10 cellular contexts compared by ENCODE assay signal in the genomic region with DNA sequence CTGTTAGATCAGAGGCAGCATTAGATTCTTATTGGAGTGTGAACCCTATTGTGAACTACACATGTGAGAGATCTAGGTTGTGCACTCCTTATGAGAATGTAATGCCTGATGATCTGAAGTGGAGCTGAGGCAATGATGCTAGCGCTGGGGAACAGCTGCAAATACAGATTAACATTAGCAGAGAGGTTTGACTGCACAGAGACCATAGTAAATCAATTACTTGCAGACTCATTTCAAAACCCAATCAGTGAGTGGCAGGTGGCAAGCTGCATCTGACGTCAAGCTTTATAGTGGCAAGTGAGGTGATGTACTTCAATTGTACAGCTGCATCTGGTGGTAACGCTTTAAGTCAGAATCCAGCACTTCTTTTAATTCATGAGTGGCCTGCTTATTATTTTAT.
DNase-seq lines count a peak whose midpoint lies in the region; ATAC-seq and TF ChIP-seq lines count a peak whose summit lies in the region.
"Had no signal": no experiment of that assay in that cellular context is flagged by ENCODE, and none has a peak within 500 bp of the region (broad histone marks: within the 10 kb centered on the region; RNA-seq: fewer than 3 reads in every experiment).

No MANE protein-coding gene starts in this region.

- TF ChIP-seq POLR2A in adrenal gland (IDR thresholded peaks at IDR 0.05) = no peak

- DNase-seq in GM13977 (ENCODE audit: low spot score) (peak; percentile 9), RPMI8226 (peak; percentile 31), adrenal gland (no peak), OCI-M2 (lab: John Stamatoyannopoulos, UW; ENCODE audit: unreplicated experiment) (no peak)
- DNase-seq in activated effector memory CD4-positive, alpha-beta T cell treated with Interleukin-2 at 50 U/mL for 16 hours = no peak
- DNase-seq in effector CD8-positive, alpha-beta T cell (lab: John Stamatoyannopoulos, UW) = no peak
- DNase-seq: DMS 273 treated with DMSO at 0.1 percent for 48 hours; stimulated activated CD4-positive, alpha-beta T cell treated with anti-CD3 and anti-CD28 coated beads, Interleukin-2, amount 100 ng/mL, for 48 hours had no signal

- H3K9me3 ChIP-seq in adrenal gland (replicated peaks in 1 of 3) = no peaks in the 10 kb centered on the region

- H3K4me3 ChIP-seq in adrenal gland = no peak overlapping the region

- no peak overlapping the region for H3K27ac ChIP-seq in adrenal gland

- H3K36me3 ChIP-seq in adrenal gland (replicated peaks in 1 of 2) = no peaks in the 10 kb centered on the region

- TF ChIP-seq CTCF in GM13977 (IDR thresholded peaks at IDR 0.05; ENCODE audit: extremely low read depth, insufficient read depth, missing control alignments) = no peak
- TF ChIP-seq CTCF in adrenal gland (IDR thresholded peaks at IDR 0.05) = no peak

- ATAC-seq in GM19397 (IDR thresholded peaks at IDR 0.05; ENCODE audit: unreplicated experiment) (peak; percentile 81), HG03095 (IDR thresholded peaks at IDR 0.05; ENCODE audit: unreplicated experiment) (peak; percentile 47)

- no peaks in the 10 kb centered on the region for H3K27me3 ChIP-seq in adrenal gland

- no peaks in the 10 kb centered on the region for H3K4me1 ChIP-seq in adrenal gland (replicated peaks in 1 of 2)

- intact Hi-C loops in adrenal gland (cut with DNase I) = no loop called here

- 88 to 92% (median 91%) methylated on average over 3 of the region's 3 CpGs for WGBS in adrenal gland, 4 donors

- in situ Hi-C loops in GM13977 (cut with MboI; ENCODE audit: low pct_unique_long_range_greater_than_20kb, low sequenced_read_pairs, unreplicated experiment) = no loop called here

Comparison
In these comparisons a context has a peak if more than half of its experiments do, and no peak if none do; other contexts are left out.
1. DNase-seq: peak in GM13977 (single experiment) and RPMI8226 (single experiment); none in activated effector memory CD4-positive, alpha-beta T cell treated with Interleukin-2 at 50 U/mL for 16 hours (single experiment), adrenal gland (0 of 7), effector CD8-positive, alpha-beta T cell (single experiment) and OCI-M2 (single experiment).